In genomic region chr11:69920500-69921428, GRCh38 we compare ENCODE assay signal across 22 cellular contexts.
DNase-seq lines count a peak whose midpoint lies in the region; ATAC-seq and TF ChIP-seq lines count a peak whose summit lies in the region.
"Had no signal": no experiment of that assay in that cellular context is flagged by ENCODE, and none has a peak within 500 bp of the region (broad histone marks: within the 10 kb centered on the region; RNA-seq: fewer than 3 reads in every experiment).

No MANE protein-coding gene starts in this region.

- peak; percentile 19 for DNase-seq in activated T-cell treated with anti-CD3 and anti-CD28 coated beads, Interleukin-2, amount 50 U/mL, for 24 hours
- DNase-seq in activated T-cell treated with anti-CD3 and anti-CD28 coated beads, Interleukin-2, amount 50 U/mL, for 48 hours = no peak
- peak in 1 of 2 donors; percentile 60 for DNase-seq in ascending aorta (ENCODE audit: low spot score in 2 of 2)
- DNase-seq in right lobe of liver = peak in 2 of 3 donors; percentile 35 to 50
- DNase-seq in thoracic aorta (ENCODE audit: low spot score) = no peak
- no peak for DNase-seq in CD4-positive, alpha-beta memory T cell
- DNase-seq in C1 segment of cervical spinal cord (lab: John Stamatoyannopoulos, UW) = no peak
- DNase-seq: activated CD4-positive, alpha-beta T cell treated with anti-CD3 and anti-CD28 coated beads, Interleukin-2, amount 50 U/mL, for 4 hours; Calu3; GOT3; KG1; NCI-H2171; NCI-H82; PC-3; stimulated activated CD4-positive, alpha-beta T cell treated with anti-CD3 and anti-CD28 coated beads, Interleukin-4, amount 100 ng/mL, for 4 hours; stomach had no signal

- no peaks in the 10 kb centered on the region for H3K9me3 ChIP-seq in ascending aorta
- no peaks in the 10 kb centered on the region for H3K9me3 ChIP-seq in right lobe of liver
- H3K9me3 ChIP-seq in thoracic aorta = no peaks in the 10 kb centered on the region
- H3K9me3 ChIP-seq in CD4-positive, alpha-beta memory T cell (ENCODE audit: control insufficient read depth in 1 of 2, low read length in 2 of 2) = no peaks in the 10 kb centered on the region
- H3K9me3 ChIP-seq: psoas muscle had no signal

- H3K27me3 ChIP-seq in ascending aorta = no peaks in the 10 kb centered on the region
- H3K27me3 ChIP-seq in right lobe of liver = no peaks in the 10 kb centered on the region
- no peaks in the 10 kb centered on the region for H3K27me3 ChIP-seq in thoracic aorta (replicated peaks; ENCODE audit: insufficient read depth)
- peaks cover 5% of the 10 kb centered on the region for H3K27me3 ChIP-seq in CD4-positive, alpha-beta memory T cell (ENCODE audit: insufficient read depth, low read length)

- H3K4me1 ChIP-seq in ascending aorta (peaks cover 17 to 36% of the 10 kb centered on the region in 2 donors), right lobe of liver (peaks cover 0 to 17% (median 8%) of the 10 kb centered on the region in 4 donors), thoracic aorta (ENCODE audit: control insufficient read depth in 1 of 2, low read depth in 2 of 2) (peaks cover 17 to 44% of the 10 kb centered on the region in 2 donors)
- H3K4me1 ChIP-seq in CD4-positive, alpha-beta memory T cell (ENCODE audit: insufficient read depth, low read length) = no peaks in the 10 kb centered on the region

- ATAC-seq in right lobe of liver (no peak), thoracic aorta (ENCODE audit: insufficient number of reproducible peaks, low FRiP score, low read depth) (no peak), GM19452 (IDR thresholded peaks at IDR 0.05; ENCODE audit: unreplicated experiment) (no peak)
- ATAC-seq: A549, PC-3, psoas muscle had no signal

- TF ChIP-seq CTCF in ascending aorta (IDR thresholded peaks at IDR 0.05) = no peak
- no peak for TF ChIP-seq CTCF in right lobe of liver (IDR thresholded peaks at IDR 0.05)
- no peak for TF ChIP-seq CTCF in thoracic aorta (IDR thresholded peaks at IDR 0.05)

- H3K27ac ChIP-seq in ascending aorta = peak overlapping the region; percentile 90 to 98
- no peak overlapping the region for H3K27ac ChIP-seq in right lobe of liver
- H3K27ac ChIP-seq in thoracic aorta = peak overlapping the region; percentile 8 to 19
- H3K27ac ChIP-seq in CD4-positive, alpha-beta memory T cell (ENCODE audit: low read depth, low read length) = no peak overlapping the region
- H3K27ac ChIP-seq: A549, psoas muscle, SJSA1, stomach had no signal

- H3K36me3 ChIP-seq in ascending aorta (no peaks in the 10 kb centered on the region), right lobe of liver (no peaks in the 10 kb centered on the region), thoracic aorta (no peaks in the 10 kb centered on the region)
- no peaks in the 10 kb centered on the region for H3K36me3 ChIP-seq in CD4-positive, alpha-beta memory T cell (ENCODE audit: insufficient read depth, low read length)
- H3K36me3 ChIP-seq: SJSA1, stomach had no signal

- no peaks in the 10 kb centered on the region for H3K36me3 Mint-ChIP-seq in activated T-cell treated with anti-CD3 and anti-CD28 coated beads, Interleukin-2, amount 50 U/mL, for 24 hours (ENCODE audit: low read depth)
- H3K36me3 Mint-ChIP-seq in CD4-positive, alpha-beta memory T cell = no peaks in the 10 kb centered on the region

- POLR2A ChIA-PET in CD4-positive, alpha-beta memory T cell (lab: Charles Lee; ENCODE audit: partially characterized antibody) = no interaction called here

- CTCF ChIA-PET in CD4-positive, alpha-beta memory T cell (lab: Charles Lee; ENCODE audit: partially characterized antibody) = no interaction called here

- no peak for TF ChIP-seq POLR2A in right lobe of liver (IDR thresholded peaks at IDR 0.05)

- H3K4me3 ChIP-seq in ascending aorta (no peak overlapping the region), right lobe of liver (no peak overlapping the region), thoracic aorta (no peak overlapping the region)
- no peak overlapping the region for H3K4me3 ChIP-seq in CD4-positive, alpha-beta memory T cell (ENCODE audit: low read length in 2 of 2)
- H3K4me3 ChIP-seq: A549, psoas muscle, SJSA1, stomach had no signal

- no peak overlapping the region for H3K27ac Mint-ChIP-seq in activated T-cell treated with anti-CD3 and anti-CD28 coated beads, Interleukin-2, amount 50 U/mL, for 24 hours
- no peak overlapping the region for H3K27ac Mint-ChIP-seq in CD4-positive, alpha-beta memory T cell
- H3K27ac Mint-ChIP-seq: dendritic cell treated with granulocyte-macrophage colony-stimulating factor and Interleukin-4, amounts not matched to agents 40 ng/mL and 50 ng/mL, for 4 days; T-helper 1 cell treated with Interleukin-12 subunit alpha and Interleukin-12 subunit beta and Interleukin-4 antibody, amounts not matched to agents 30 μg/mL and 1 μg/mL, for 36 hours had no signal

- H3K4me3 Mint-ChIP-seq in activated T-cell treated with anti-CD3 and anti-CD28 coated beads, Interleukin-2, amount 50 U/mL, for 24 hours = no peak overlapping the region
- H3K4me3 Mint-ChIP-seq in CD4-positive, alpha-beta memory T cell = no peak overlapping the region
- H3K4me3 Mint-ChIP-seq: dendritic cell treated with granulocyte-macrophage colony-stimulating factor and Interleukin-4, amounts not matched to agents 40 ng/mL and 50 ng/mL, for 4 days; T-helper 1 cell treated with Interleukin-12 subunit alpha and Interleukin-12 subunit beta and Interleukin-4 antibody, amounts not matched to agents 30 μg/mL and 1 μg/mL, for 36 hours had no signal

- peaks cover 56% of the 10 kb centered on the region for H3K27me3 Mint-ChIP-seq in activated T-cell treated with anti-CD3 and anti-CD28 coated beads, Interleukin-2, amount 50 U/mL, for 24 hours
- H3K27me3 Mint-ChIP-seq in CD4-positive, alpha-beta memory T cell = peaks cover 26 to 27% of the 10 kb centered on the region in 2 donors

- intact Hi-C loops in ascending aorta (cut with DNase I) (no loop called here), right lobe of liver (cut with DNase I) (loop anchor here (5.0 kb wide), 1 partner anchor 277 kb away; no protein-coding TSS in a partner anchor)
- intact Hi-C loops in CD4-positive, alpha-beta memory T cell (cut with micrococcal nuclease) = no loop called here

- H3K4me1 Mint-ChIP-seq in activated T-cell treated with anti-CD3 and anti-CD28 coated beads, Interleukin-2, amount 50 U/mL, for 24 hours (ENCODE audit: low read depth) = peaks cover 6% of the 10 kb centered on the region
- peaks cover 0 to 9% (median 5%) of the 10 kb centered on the region in 4 donors for H3K4me1 Mint-ChIP-seq in CD4-positive, alpha-beta memory T cell

- no peaks in the 10 kb centered on the region for H3K9me3 Mint-ChIP-seq in activated T-cell treated with anti-CD3 and anti-CD28 coated beads, Interleukin-2, amount 50 U/mL, for 24 hours
- peaks cover 0 to 5% (median 0%) of the 10 kb centered on the region in 8 donors for H3K9me3 Mint-ChIP-seq in CD4-positive, alpha-beta memory T cell
- H3K9me3 Mint-ChIP-seq: dendritic cell treated with granulocyte-macrophage colony-stimulating factor and Interleukin-4, amounts not matched to agents 40 ng/mL and 50 ng/mL, for 4 days; T-helper 1 cell treated with Interleukin-12 subunit alpha and Interleukin-12 subunit beta and Interleukin-4 antibody, amounts not matched to agents 30 μg/mL and 1 μg/mL, for 36 hours had no signal

- WGBS in right lobe of liver (ENCODE audit: insufficient coverage, low coverage, low lambda C conversion rate, missing lambda C conversion rate) = 81% methylated on average over 3 of the region's 18 CpGs

Comparison
In these comparisons a context has a peak if more than half of its experiments do, and no peak if none do; other contexts are left out.
1. DNase-seq: peak in activated T-cell treated with anti-CD3 and anti-CD28 coated beads, Interleukin-2, amount 50 U/mL, for 24 hours (single experiment) and right lobe of liver (2 of 3); none in activated T-cell treated with anti-CD3 and anti-CD28 coated beads, Interleukin-2, amount 50 U/mL, for 48 hours (0 of 2), thoracic aorta (single experiment), CD4-positive, alpha-beta memory T cell (0 of 5) and C1 segment of cervical spinal cord (0 of 14).
2. H3K27ac ChIP-seq: peak in ascending aorta (2 of 2) and thoracic aorta (2 of 2); none in right lobe of liver (0 of 3) and CD4-positive, alpha-beta memory T cell (single experiment).
3. intact Hi-C loops: an anchor here in right lobe of liver (5.0 kb wide); none called in ascending aorta and CD4-positive, alpha-beta memory T cell.